In genomic region chr9:36704148-36704547, GRCh38 we compare ENCODE assay signal across 4 cellular contexts.
TF ChIP-seq lines count a peak whose summit lies in the region.

No MANE protein-coding gene starts in this region.

TF ChIP-seq in HepG2, 621 proteins besides CTCF, POLR2A, EP300 and RAD21:
- TF ChIP-seq SOX13 (IDR thresholded peaks at IDR 0.05) (no peak), SOX13 (CRISPR knock-in tag; conservative IDR thresholded peaks at IDR 0.05 in 1 of 2, IDR thresholded peaks at IDR 0.05 in 1 of 2) (no peak), MAFF (IDR thresholded peaks at IDR 0.05; ENCODE audit: low read depth, low read length) (peak; percentile 61; the same call in 1 of the 2 replicates), MAFK (conservative IDR thresholded peaks at IDR 0.05 in 1 of 2, IDR thresholded peaks at IDR 0.05 in 1 of 2; ENCODE audit: low read length in 2 of 2) (peak; percentile 49 to 80), MYPOP (CRISPR knock-in tag; IDR thresholded peaks at IDR 0.05) (no peak), ASH2L (IDR thresholded peaks at IDR 0.05; ENCODE audit: insufficient read length, low read depth, low read length) (no peak), ZKSCAN1 (IDR thresholded peaks at IDR 0.05; ENCODE audit: low read length) (no peak)
TF ChIP-seq in HepG2: peak in this region for 2.

TF ChIP-seq in A549, 52 proteins besides CTCF, POLR2A, EP300 and RAD21:
- TF ChIP-seq RARB (CRISPR knock-in tag; IDR thresholded peaks at IDR 0.05) (no peak), ESRRA (IDR thresholded peaks at IDR 0.05; ENCODE audit: borderline replicate concordance, low read length) (no peak), FOSL2 (IDR thresholded peaks at IDR 0.05) (no peak), FOSL2 (CRISPR knock-in tag; IDR thresholded peaks at IDR 0.05) (no peak), CBX2 (IDR thresholded peaks at IDR 0.05; ENCODE audit: borderline replicate concordance, low read depth) (no peak), FOSB (CRISPR knock-in tag; IDR thresholded peaks at IDR 0.05) (no peak), MAFK (IDR thresholded peaks at IDR 0.05; ENCODE audit: partially characterized antibody) (peak; percentile 78), NFE2L2 (conservative IDR thresholded peaks at IDR 0.05; ENCODE audit: low read length) (no peak), MAZ (IDR thresholded peaks at IDR 0.05; ENCODE audit: borderline replicate concordance, low read depth, low read length) (no peak)

TF ChIP-seq in IMR-90, 13 proteins besides CTCF, POLR2A, EP300 and RAD21:
- TF ChIP-seq MAFK (IDR thresholded peaks at IDR 0.05; ENCODE audit: low read depth, low read length) (peak; percentile 58), BHLHE40 (IDR thresholded peaks at IDR 0.05; ENCODE audit: low read depth, low read length) (no peak)

TF ChIP-seq in K562, 482 proteins besides CTCF, POLR2A, EP300 and RAD21:
- TF ChIP-seq MAFF (IDR thresholded peaks at IDR 0.05; ENCODE audit: low read length), result 0 out of 2 replicates have a peak, but pooled peaks have one; percentile 32
- no peak for TF ChIP-seq ZBTB11 (CRISPR knock-in tag; IDR thresholded peaks at IDR 0.05)
- TF ChIP-seq ZNF316 (IDR thresholded peaks at IDR 0.05), result 0 out of 2 replicates have a peak, but pooled peaks have one; percentile 37
TF ChIP-seq in K562: peak in this region for 2.
